14 cellular contexts compared by ENCODE assay signal in the genomic region with DNA sequence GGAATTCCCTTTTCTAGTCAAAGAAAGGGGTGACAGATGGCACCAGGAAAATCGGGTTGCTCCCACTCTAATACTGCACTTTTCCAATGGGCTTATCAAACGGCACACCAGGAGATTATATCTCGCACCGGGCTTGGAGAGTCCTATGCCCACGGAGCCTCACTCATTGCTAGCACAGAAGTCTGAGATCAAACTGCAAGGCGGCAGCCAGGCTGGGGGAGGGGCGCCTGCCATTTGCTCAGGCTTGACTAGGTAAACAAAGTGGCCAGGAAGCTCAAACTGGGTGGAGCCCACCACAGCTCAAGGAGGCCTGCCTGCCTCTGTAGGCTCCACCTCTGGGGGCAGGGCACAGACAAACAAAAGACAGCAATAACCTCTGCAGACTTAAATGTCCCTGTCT. TPM values are rescaled to one million over a fixed set of nuclear protein-coding genes. Genes with fewer than 3 reads are reported as not detected.
A peak's percentile ranks its signal among the peaks of the same experiment; 100 is the strongest.
DNase-seq lines count a peak whose midpoint lies in the region; ATAC-seq lines count a peak whose summit lies in the region.
"Not testable (repeated sequence)": the region's sequence is repeated elsewhere in the genome, so short reads cannot be mapped to it uniquely, and the experiment has no call there.
"Had no signal": no experiment of that assay in that cellular context is flagged by ENCODE, and none has a peak within 500 bp of the region (broad histone marks: within the 10 kb centered on the region; RNA-seq: fewer than 3 reads in every experiment).

No MANE protein-coding gene starts in this region.

- in situ Hi-C loops in Caki2 (cut with HindIII; ENCODE audit: low pct_unique_long_range_greater_than_20kb, low sequenced_read_pairs) = not testable (repeated sequence)

- intact Hi-C loops in CD4-positive, alpha-beta memory T cell (cut with micrococcal nuclease) = not testable (repeated sequence)

- peak overlapping the region in 6 of 7 donors; percentile 21 to 89 (median 52) for H3K27ac Mint-ChIP-seq in CD4-positive, alpha-beta memory T cell
- not testable (repeated sequence) for H3K27ac Mint-ChIP-seq in activated CD4-positive, alpha-beta T cell treated with anti-CD3 and anti-CD28 coated beads, Interleukin-2, amount 10 ng/mL, durations not matched to agents 7 days and 5 days
- peak overlapping the region; percentile 73 for H3K27ac Mint-ChIP-seq in activated T-helper 17 cell treated with anti-CD3 and anti-CD28 coated beads, Interleukin-2, amount 50 U/mL, for 72 hours
- peak overlapping the region; percentile 65 for H3K27ac Mint-ChIP-seq in central memory CD8-positive, alpha-beta T cell (ENCODE audit: low read depth)
- peak overlapping the region in 6 of 10 donors; percentile 49 to 80 (median 66) for H3K27ac Mint-ChIP-seq in naive thymus-derived CD8-positive, alpha-beta T cell

- H3K36me3 Mint-ChIP-seq in CD4-positive, alpha-beta memory T cell = peaks cover 56 to 72% of the 10 kb centered on the region in 2 donors
- H3K36me3 Mint-ChIP-seq in activated CD4-positive, alpha-beta T cell treated with anti-CD3 and anti-CD28 coated beads, Interleukin-2, amount 10 ng/mL, durations not matched to agents 7 days and 5 days (ENCODE audit: low read depth) = peaks cover 50% of the 10 kb centered on the region
- peaks cover 59% of the 10 kb centered on the region for H3K36me3 Mint-ChIP-seq in activated T-helper 17 cell treated with anti-CD3 and anti-CD28 coated beads, Interleukin-2, amount 50 U/mL, for 72 hours (ENCODE audit: low read depth)
- H3K36me3 Mint-ChIP-seq in central memory CD8-positive, alpha-beta T cell (ENCODE audit: insufficient read depth) = peaks cover 17% of the 10 kb centered on the region
- H3K36me3 Mint-ChIP-seq in naive thymus-derived CD8-positive, alpha-beta T cell = peaks cover 28 to 63% (median 59%) of the 10 kb centered on the region in 3 donors

- not testable (repeated sequence) for H3K27ac ChIP-seq in CD4-positive, alpha-beta memory T cell (ENCODE audit: low read depth, low read length); HUES6 (ENCODE audit: low read depth, low read length)

- H3K9me3 ChIP-seq in CD4-positive, alpha-beta memory T cell (ENCODE audit: control insufficient read depth in 1 of 2, low read length in 2 of 2) = not testable (repeated sequence)
- H3K9me3 ChIP-seq in HUES6 (ENCODE audit: control insufficient read depth, insufficient read depth, low read depth, low read length) = peaks cover 15% of the 10 kb centered on the region; the same call in 1 of the 2 replicates

- CTCF ChIA-PET in CD4-positive, alpha-beta memory T cell (lab: Charles Lee; ENCODE audit: partially characterized antibody); activated CD4-positive, alpha-beta T cell treated with anti-CD3 and anti-CD28 coated beads, Interleukin-2, amount 10 ng/mL, durations not matched to agents 7 days and 5 days (lab: Charles Lee): not testable (repeated sequence)

- H3K27me3 Mint-ChIP-seq in CD4-positive, alpha-beta memory T cell; activated CD4-positive, alpha-beta T cell treated with anti-CD3 and anti-CD28 coated beads, Interleukin-2, amount 10 ng/mL, durations not matched to agents 7 days and 5 days; activated T-helper 17 cell treated with anti-CD3 and anti-CD28 coated beads, Interleukin-2, amount 50 U/mL, for 72 hours; central memory CD8-positive, alpha-beta T cell; naive thymus-derived CD8-positive, alpha-beta T cell: not testable (repeated sequence)

- H3K9ac ChIP-seq in HUES6 (ENCODE audit: low read length) = not testable (repeated sequence)

- peaks cover 2 to 21% (median 10%) of the 10 kb centered on the region in 8 donors for H3K9me3 Mint-ChIP-seq in CD4-positive, alpha-beta memory T cell
- peaks cover 14% of the 10 kb centered on the region for H3K9me3 Mint-ChIP-seq in activated CD4-positive, alpha-beta T cell treated with anti-CD3 and anti-CD28 coated beads, Interleukin-2, amount 10 ng/mL, durations not matched to agents 7 days and 5 days
- not testable (repeated sequence) for H3K9me3 Mint-ChIP-seq in activated T-helper 17 cell treated with anti-CD3 and anti-CD28 coated beads, Interleukin-2, amount 50 U/mL, for 72 hours; central memory CD8-positive, alpha-beta T cell
- H3K9me3 Mint-ChIP-seq in naive thymus-derived CD8-positive, alpha-beta T cell = peaks cover 4 to 24% (median 15%) of the 10 kb centered on the region in 9 donors

- peaks cover 17 to 48% (median 31%) of the 10 kb centered on the region in 4 donors for H3K4me1 Mint-ChIP-seq in CD4-positive, alpha-beta memory T cell
- H3K4me1 Mint-ChIP-seq in activated CD4-positive, alpha-beta T cell treated with anti-CD3 and anti-CD28 coated beads, Interleukin-2, amount 10 ng/mL, durations not matched to agents 7 days and 5 days = peaks cover 22% of the 10 kb centered on the region
- H3K4me1 Mint-ChIP-seq in activated T-helper 17 cell treated with anti-CD3 and anti-CD28 coated beads, Interleukin-2, amount 50 U/mL, for 72 hours = peaks cover 18% of the 10 kb centered on the region
- H3K4me1 Mint-ChIP-seq in central memory CD8-positive, alpha-beta T cell = peaks cover 28% of the 10 kb centered on the region
- H3K4me1 Mint-ChIP-seq in naive thymus-derived CD8-positive, alpha-beta T cell = peaks cover 19 to 35% (median 29%) of the 10 kb centered on the region in 4 donors

- H3K36me3 ChIP-seq in CD4-positive, alpha-beta memory T cell (ENCODE audit: insufficient read depth, low read length); HUES6 (ENCODE audit: control insufficient read depth, insufficient read depth, low read length): not testable (repeated sequence)

- not testable (repeated sequence) for ATAC-seq in activated T-helper 17 cell treated with anti-CD3 and anti-CD28 coated beads, Interleukin-2, amount 50 U/mL, for 72 hours (replicated peaks); central memory CD8-positive, alpha-beta T cell (replicated peaks; ENCODE audit: extremely low read depth, poor library complexity, severe bottlenecking); naive thymus-derived CD8-positive, alpha-beta T cell

- POLR2A ChIA-PET in CD4-positive, alpha-beta memory T cell (lab: Charles Lee; ENCODE audit: partially characterized antibody) = not testable (repeated sequence)
- POLR2A ChIA-PET in activated CD4-positive, alpha-beta T cell treated with anti-CD3 and anti-CD28 coated beads, Interleukin-2, amount 10 ng/mL, durations not matched to agents 7 days and 5 days (lab: Charles Lee) = interaction anchor here (0.6 kb wide), 2 partner anchors 140 to 1147 kb away, joined by 3 to 4 read pairs; no protein-coding TSS in a partner anchor
- POLR2A ChIA-PET in naive thymus-derived CD8-positive, alpha-beta T cell (lab: Charles Lee) = interaction anchor here (0.6 kb wide), 1 partner anchor 10 kb away, joined by 3 read pairs; no protein-coding TSS in a partner anchor

- H3K4me3 Mint-ChIP-seq in CD4-positive, alpha-beta memory T cell = peak overlapping the region in 5 of 8 donors; percentile 17 to 82 (median 49)
- not testable (repeated sequence) for H3K4me3 Mint-ChIP-seq in activated CD4-positive, alpha-beta T cell treated with anti-CD3 and anti-CD28 coated beads, Interleukin-2, amount 10 ng/mL, durations not matched to agents 7 days and 5 days
- H3K4me3 Mint-ChIP-seq in activated T-helper 17 cell treated with anti-CD3 and anti-CD28 coated beads, Interleukin-2, amount 50 U/mL, for 72 hours = peak overlapping the region; percentile 38
- H3K4me3 Mint-ChIP-seq in central memory CD8-positive, alpha-beta T cell = peak overlapping the region; percentile 11
- H3K4me3 Mint-ChIP-seq in naive thymus-derived CD8-positive, alpha-beta T cell = peak overlapping the region in 6 of 10 donors; percentile 19 to 56 (median 43)

- not testable (repeated sequence) for H3K4me3 ChIP-seq in CD4-positive, alpha-beta memory T cell (ENCODE audit: low read length in 2 of 2)
- peak overlapping the region; percentile 46; the same call in 1 of the 2 replicates for H3K4me3 ChIP-seq in HUES6 (ENCODE audit: low read depth, low read length)

- peaks cover 26% of the 10 kb centered on the region for H3K4me1 ChIP-seq in CD4-positive, alpha-beta memory T cell (ENCODE audit: insufficient read depth, low read length)
- H3K4me1 ChIP-seq in HUES6 (ENCODE audit: control insufficient read depth, insufficient read depth, low read length) = not testable (repeated sequence)

- not testable (repeated sequence) for H3K27me3 ChIP-seq in CD4-positive, alpha-beta memory T cell (ENCODE audit: insufficient read depth, low read length); HUES6 (ENCODE audit: control insufficient read depth, insufficient read depth, low read length)

- DNase-seq in CD4-positive, alpha-beta memory T cell = peak in 4 of 5 donors; percentile 6 to 31 (median 12)
- peak; percentile 70 for DNase-seq in Caki2 (ENCODE audit: low read depth)
- DNase-seq in SHP77 treated with DMSO at 0.1 percent for 48 hours (lab: John Stamatoyannopoulos, UW) = peak; percentile 37
- DNase-seq in activated CD4-positive, alpha-beta T cell treated with anti-CD3 and anti-CD28 coated beads, Interleukin-2, amount 10 ng/mL, durations not matched to agents 7 days and 5 days = peak; percentile 10
- not testable (repeated sequence) for DNase-seq in central memory CD8-positive, alpha-beta T cell (ENCODE audit: low spot score in 2 of 2)
- DNase-seq in naive thymus-derived CD8-positive, alpha-beta T cell = peak in 6 of 10 donors; percentile 2 to 63 (median 17)

RNA-seq across cellular contexts. Expression of gene TTC5, which starts 25.5 kb away (rescaled TPM):
- total RNA-seq in CD4-positive, alpha-beta memory T cell = 10 to 100 TPM; 26.0 to 26.1 TPM
- 10 to 100 TPM; 23.8 to 26.1 TPM for polyA plus RNA-seq in CD4-positive, alpha-beta memory T cell
- total RNA-seq in Caki2 (2014; rRNA removed; shearing (Covaris generic); ENCODE audit: low replicate concordance) = 17.6 and 20.4 TPM in 2 replicates
- total RNA-seq in activated CD4-positive, alpha-beta T cell treated with anti-CD3 and anti-CD28 coated beads, Interleukin-2, amount 10 ng/mL, durations not matched to agents 7 days and 5 days = 10 to 100 TPM; 22.7 to 23.5 TPM
- total RNA-seq in activated T-helper 17 cell treated with anti-CD3 and anti-CD28 coated beads, Interleukin-2, amount 50 U/mL, for 72 hours = 10 to 100 TPM in 1 of 2 donors, 1 to 10 TPM in 1; 6.9 to 18.0 TPM
- total RNA-seq in naive thymus-derived CD8-positive, alpha-beta T cell = 10 to 100 TPM; 22.8 to 23.5 TPM
- polyA plus RNA-seq in naive thymus-derived CD8-positive, alpha-beta T cell = 10 to 100 TPM; 16.1 to 22.3 (median 18.7) TPM

RNA-seq across cellular contexts. Expression of gene OR11H4, which starts 41.2 kb away (rescaled TPM):
- total RNA-seq in CD4-positive, alpha-beta memory T cell = not detected
- not detected for polyA plus RNA-seq in CD4-positive, alpha-beta memory T cell
- not detected in 2 replicates for total RNA-seq in Caki2 (2014; rRNA removed; shearing (Covaris generic); ENCODE audit: low replicate concordance)
- total RNA-seq in activated CD4-positive, alpha-beta T cell treated with anti-CD3 and anti-CD28 coated beads, Interleukin-2, amount 10 ng/mL, durations not matched to agents 7 days and 5 days = not detected
- total RNA-seq in activated T-helper 17 cell treated with anti-CD3 and anti-CD28 coated beads, Interleukin-2, amount 50 U/mL, for 72 hours = not detected
- total RNA-seq in naive thymus-derived CD8-positive, alpha-beta T cell = not detected
- polyA plus RNA-seq in naive thymus-derived CD8-positive, alpha-beta T cell = not detected
- total RNA-seq: CD4-positive, alpha-beta T cell; GM23338; HFFc6; IMR-90; Right ventricle myocardium superior had no signal
- polyA plus RNA-seq: AG04450, GM23338, IMR-90 had no signal

RNA-seq across cellular contexts. Expression of gene OR11H7, which starts 51.5 kb away (rescaled TPM):
- total RNA-seq in CD4-positive, alpha-beta memory T cell = not detected
- polyA plus RNA-seq in CD4-positive, alpha-beta memory T cell = not detected
- not detected in 2 replicates for total RNA-seq in Caki2 (2014; rRNA removed; shearing (Covaris generic); ENCODE audit: low replicate concordance)
- not detected for total RNA-seq in activated CD4-positive, alpha-beta T cell treated with anti-CD3 and anti-CD28 coated beads, Interleukin-2, amount 10 ng/mL, durations not matched to agents 7 days and 5 days
- not detected for total RNA-seq in activated T-helper 17 cell treated with anti-CD3 and anti-CD28 coated beads, Interleukin-2, amount 50 U/mL, for 72 hours
- not detected for total RNA-seq in naive thymus-derived CD8-positive, alpha-beta T cell
- not detected for polyA plus RNA-seq in naive thymus-derived CD8-positive, alpha-beta T cell
- total RNA-seq: CD4-positive, alpha-beta T cell; GM23338; HFFc6; IMR-90; Right ventricle myocardium superior had no signal
- polyA plus RNA-seq: AG04450, GM23338, IMR-90 had no signal

RNA-seq across cellular contexts. Expression of gene CCNB1IP1, which starts 52.8 kb away (rescaled TPM):
- total RNA-seq in CD4-positive, alpha-beta memory T cell = 10 to 100 TPM; 21.2 to 24.3 TPM
- polyA plus RNA-seq in CD4-positive, alpha-beta memory T cell = 10 to 100 TPM; 10.6 to 11.5 TPM
- total RNA-seq in Caki2 (2014; rRNA removed; shearing (Covaris generic); ENCODE audit: low replicate concordance) = 58.6 and 79.1 TPM in 2 replicates
- total RNA-seq in activated CD4-positive, alpha-beta T cell treated with anti-CD3 and anti-CD28 coated beads, Interleukin-2, amount 10 ng/mL, durations not matched to agents 7 days and 5 days = 10 to 100 TPM; 30.8 to 32.1 TPM
- total RNA-seq in activated T-helper 17 cell treated with anti-CD3 and anti-CD28 coated beads, Interleukin-2, amount 50 U/mL, for 72 hours = 10 to 100 TPM; 53.5 to 93.4 TPM
- 10 to 100 TPM; 26.6 to 28.4 TPM for total RNA-seq in naive thymus-derived CD8-positive, alpha-beta T cell
- 10 to 100 TPM; 15.7 to 21.6 (median 18.5) TPM for polyA plus RNA-seq in naive thymus-derived CD8-positive, alpha-beta T cell

RNA-seq across cellular contexts. Expression of gene OR11H6, which starts 56.8 kb away (rescaled TPM):
- not detected for total RNA-seq in CD4-positive, alpha-beta memory T cell
- polyA plus RNA-seq in CD4-positive, alpha-beta memory T cell = not detected
- total RNA-seq in Caki2 (2014; rRNA removed; shearing (Covaris generic); ENCODE audit: low replicate concordance) = not detected in 2 replicates
- total RNA-seq in activated CD4-positive, alpha-beta T cell treated with anti-CD3 and anti-CD28 coated beads, Interleukin-2, amount 10 ng/mL, durations not matched to agents 7 days and 5 days = not detected
- not detected for total RNA-seq in activated T-helper 17 cell treated with anti-CD3 and anti-CD28 coated beads, Interleukin-2, amount 50 U/mL, for 72 hours
- not detected for total RNA-seq in naive thymus-derived CD8-positive, alpha-beta T cell
- not detected for polyA plus RNA-seq in naive thymus-derived CD8-positive, alpha-beta T cell
- total RNA-seq: CD4-positive, alpha-beta T cell; GM23338; HFFc6; IMR-90; Right ventricle myocardium superior had no signal
- polyA plus RNA-seq: AG04450, GM23338, IMR-90 had no signal
